ENCODE assay signal across 8 cellular contexts in genomic region chr10:96585726-96586418, GRCh38. TPM values are rescaled to one million over a fixed set of nuclear protein-coding genes. Genes with fewer than 3 reads are reported as not detected.
A peak's percentile ranks its signal among the peaks of the same experiment; 100 is the strongest.
DNase-seq lines count a peak whose midpoint lies in the region; ATAC-seq lines count a peak whose summit lies in the region.

No MANE protein-coding gene starts in this region.

- intact Hi-C loops in sciatic nerve (cut with DNase I): no loop called here

- POLR2A ChIA-PET in CD8-positive, alpha-beta memory T cell (lab: Charles Lee): no interaction called here

- peaks cover 67% of the 10 kb centered on the region for H3K4me1 ChIP-seq in CD8-positive, alpha-beta memory T cell (ENCODE audit: insufficient read depth, low read length)
- peaks cover 33% of the 10 kb centered on the region for H3K4me1 ChIP-seq in HAP-1
- H3K4me1 ChIP-seq in muscle layer of duodenum (ENCODE audit: control insufficient read depth in 1 of 2, insufficient read depth in 2 of 2, low read length in 2 of 2): peaks cover 22 to 49% of the 10 kb centered on the region in 2 donors

- H3K27me3 Mint-ChIP-seq in CD8-positive, alpha-beta memory T cell: no peaks in the 10 kb centered on the region

- no peaks in the 10 kb centered on the region for H3K27me3 ChIP-seq in CD8-positive, alpha-beta memory T cell (ENCODE audit: insufficient read depth, low read length, poor library complexity, severe bottlenecking)
- H3K27me3 ChIP-seq in HAP-1 (ENCODE audit: low read depth) (no peaks in the 10 kb centered on the region), muscle layer of duodenum (ENCODE audit: low read depth, low read length) (no peaks in the 10 kb centered on the region)

- H3K4me3 Mint-ChIP-seq in CD8-positive, alpha-beta memory T cell: peak overlapping the region in 6 of 7 donors; percentile 91 to 99 (median 94)

- ATAC-seq in GM21528 (IDR thresholded peaks at IDR 0.05; ENCODE audit: low FRiP score, unreplicated experiment) (no peak), sciatic nerve (no peak)

- H3K36me3 Mint-ChIP-seq in CD8-positive, alpha-beta memory T cell: peaks cover 0 to 19% (median 0%) of the 10 kb centered on the region in 3 donors

- H3K4me1 Mint-ChIP-seq in CD8-positive, alpha-beta memory T cell: peaks cover 47 to 53% (median 53%) of the 10 kb centered on the region in 3 donors

- in situ Hi-C loops in HAP-1 (cut with MboI; ENCODE audit: low sequenced_read_pairs): no loop called here

- H3K4me3 ChIP-seq in CD8-positive, alpha-beta memory T cell (ENCODE audit: low read length): peak overlapping the region; percentile 87
- peak overlapping the region; percentile 85 for H3K4me3 ChIP-seq in HAP-1
- peak overlapping the region; percentile 87 for H3K4me3 ChIP-seq in SK-N-MC
- peak overlapping the region; percentile 87 to 92 for H3K4me3 ChIP-seq in muscle layer of duodenum (ENCODE audit: low read depth in 1 of 2, low read length in 2 of 2)

- H3K27ac Mint-ChIP-seq in CD8-positive, alpha-beta memory T cell: peak overlapping the region in 7 of 8 donors; percentile 96 to 100 (median 98)

- H3K36me3 ChIP-seq in CD8-positive, alpha-beta memory T cell (ENCODE audit: insufficient read depth, low read length): no peaks in the 10 kb centered on the region
- H3K36me3 ChIP-seq in HAP-1 (replicated peaks) (peaks cover 3% of the 10 kb centered on the region; the same call in 1 of the 2 replicates), SK-N-MC (ENCODE audit: insufficient read depth, low read length) (no peaks in the 10 kb centered on the region), muscle layer of duodenum (ENCODE audit: control insufficient read depth in 1 of 2, insufficient read depth in 2 of 2, low read length in 2 of 2) (peaks cover 0 to 9% of the 10 kb centered on the region in 2 donors)

- no peaks in the 10 kb centered on the region for H3K9me3 Mint-ChIP-seq in CD8-positive, alpha-beta memory T cell

- H3K9ac ChIP-seq in SK-N-MC (ENCODE audit: insufficient read length): peak overlapping the region; percentile 86

- peak overlapping the region; percentile 93 for H3K27ac ChIP-seq in CD8-positive, alpha-beta memory T cell (ENCODE audit: low read depth, low read length)
- 0 out of 2 replicates have a peak overlapping the region, but pooled peaks have one; percentile 42 for H3K27ac ChIP-seq in SK-N-MC
- H3K27ac ChIP-seq in muscle layer of duodenum (ENCODE audit: low read length): peak overlapping the region; percentile 94

- no peaks in the 10 kb centered on the region for H3K9me3 ChIP-seq in CD8-positive, alpha-beta memory T cell (ENCODE audit: low read length)
- H3K9me3 ChIP-seq in HAP-1: no peaks in the 10 kb centered on the region
- H3K9me3 ChIP-seq in SK-N-MC (ENCODE audit: low read depth, low read length): no peaks in the 10 kb centered on the region
- H3K9me3 ChIP-seq in muscle layer of duodenum (ENCODE audit: control insufficient read depth in 1 of 2, low read length in 2 of 2): no peaks in the 10 kb centered on the region

- peak; percentile 8 to 50 (median 38) for DNase-seq in CD8-positive, alpha-beta memory T cell
- DNase-seq in HAP-1 (ENCODE audit: low spot score in 2 of 2) (no peak), SK-N-MC (ENCODE audit: low read depth, low spot score) (no peak), DMS153 (lab: John Stamatoyannopoulos, UW) (no peak), sciatic nerve (ENCODE audit: low spot score) (no peak)
- DNase-seq in effector CD8-positive, alpha-beta T cell (lab: John Stamatoyannopoulos, UW): peak; percentile 32

- CTCF ChIA-PET in CD8-positive, alpha-beta memory T cell (lab: Charles Lee): interaction anchor here (0.6 to 1.3 kb wide), 2 partner anchors 24 to 693 kb away, joined by 3 read pairs; no protein-coding TSS in a partner anchor

RNA-seq across cellular contexts. Expression of gene TM9SF3, which starts 0.9 kb away (rescaled TPM):
- total RNA-seq in CD8-positive, alpha-beta memory T cell: 100 to 1,000 TPM in 1 of 2 experiments, 10 to 100 TPM in 1; 89.7 to 103 TPM
- 95.8 TPM for polyA plus RNA-seq in CD8-positive, alpha-beta memory T cell
- total RNA-seq in sciatic nerve: 130 TPM

Comparison
In these comparisons a context has a peak if more than half of its experiments do, and no peak if none do; other contexts are left out.
1. DNase-seq: peak in CD8-positive, alpha-beta memory T cell (5 of 5) and effector CD8-positive, alpha-beta T cell (single experiment); none in HAP-1 (0 of 2), SK-N-MC (single experiment), DMS153 (single experiment) and sciatic nerve (single experiment).
2. H3K27ac ChIP-seq: peak in every context shown above with its lines; median percentile 94 in muscle layer of duodenum; 93 in CD8-positive, alpha-beta memory T cell; 42 in SK-N-MC.
3. Peak in every context shown above with its lines, with median percentiles within 50 percentile points of each other: H3K4me3 ChIP-seq.